ENCODE assay signal across 1 cellular context in the genomic region with DNA sequence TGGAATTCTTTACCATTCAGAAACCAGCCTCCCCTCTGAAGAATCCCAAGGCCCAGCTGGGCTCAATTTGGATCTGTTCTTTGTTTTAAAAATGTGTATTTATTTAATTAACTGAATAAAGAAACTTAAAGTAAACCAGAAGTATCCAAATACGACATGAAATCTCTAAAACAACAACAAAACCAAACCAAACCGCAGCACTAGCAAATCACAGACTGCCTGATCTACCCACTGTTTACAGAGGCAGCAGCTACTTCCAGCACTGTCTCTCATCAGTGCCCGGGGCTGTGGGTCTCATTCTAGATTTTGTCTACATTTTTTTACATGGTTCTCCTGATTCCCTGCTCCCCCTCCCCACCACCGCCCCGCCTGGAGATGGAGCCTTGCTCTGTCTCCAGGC.
TF ChIP-seq lines count a peak whose summit lies in the region.

No MANE protein-coding gene starts in this region.

TF ChIP-seq in endothelial cell of umbilical vein, 7 proteins besides CTCF, POLR2A, EP300 and RAD21 (continued from another document):
- TF ChIP-seq, protein P1, sequence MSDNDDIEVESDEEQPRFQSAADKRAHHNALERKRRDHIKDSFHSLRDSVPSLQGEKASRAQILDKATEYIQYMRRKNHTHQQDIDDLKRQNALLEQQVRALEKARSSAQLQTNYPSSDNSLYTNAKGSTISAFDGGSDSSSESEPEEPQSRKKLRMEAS (IDR thresholded peaks at IDR 0.05; ENCODE audit: insufficient read depth, insufficient read length) = no peak
- TF ChIP-seq JUN (IDR thresholded peaks at IDR 0.05; ENCODE audit: borderline replicate concordance, insufficient read depth, insufficient read length, low read depth) (no peak), GATA2 (IDR thresholded peaks at IDR 0.05; ENCODE audit: insufficient read depth, insufficient read length, low read depth, low read length) (no peak), POLR2AphosphoS5 (IDR thresholded peaks at IDR 0.05; ENCODE audit: insufficient read depth, low read depth, low read length) (no peak)
